8 cellular contexts compared by ENCODE assay signal in the genomic region with DNA sequence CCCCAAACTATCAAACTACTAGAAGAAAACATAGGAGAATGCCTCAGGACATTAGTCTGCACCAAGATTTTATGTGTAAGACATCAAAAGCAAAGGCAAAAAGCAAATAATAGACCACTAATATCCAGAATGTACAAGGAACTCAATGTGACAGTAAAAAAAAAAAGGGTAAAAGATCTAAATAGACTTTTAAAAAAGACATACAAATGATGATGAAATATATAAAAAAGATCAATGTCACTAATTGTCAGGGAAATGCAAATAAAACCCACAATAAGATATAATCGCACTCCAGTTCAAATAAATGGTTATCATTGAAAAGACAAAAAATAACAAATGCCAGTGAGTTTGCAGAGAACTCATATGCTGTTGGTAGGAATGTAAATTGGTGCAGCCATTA.
"Had no signal": no experiment of that assay in that cellular context is flagged by ENCODE, and none has a peak within 500 bp of the region (broad histone marks: within the 10 kb centered on the region; RNA-seq: fewer than 3 reads in every experiment).

No MANE protein-coding gene starts in this region.

- DNase-seq: GDM1, GF-D8 had no signal

- H3K4me3 ChIP-seq: GM12878 had no signal

- FAIRE-seq: G401.6, GM12878, GM12891, GM12892, GM18507, GM19239 had no signal

- ATAC-seq: GM12878 had no signal
